19 cellular contexts compared by ENCODE assay signal in the genomic region with DNA sequence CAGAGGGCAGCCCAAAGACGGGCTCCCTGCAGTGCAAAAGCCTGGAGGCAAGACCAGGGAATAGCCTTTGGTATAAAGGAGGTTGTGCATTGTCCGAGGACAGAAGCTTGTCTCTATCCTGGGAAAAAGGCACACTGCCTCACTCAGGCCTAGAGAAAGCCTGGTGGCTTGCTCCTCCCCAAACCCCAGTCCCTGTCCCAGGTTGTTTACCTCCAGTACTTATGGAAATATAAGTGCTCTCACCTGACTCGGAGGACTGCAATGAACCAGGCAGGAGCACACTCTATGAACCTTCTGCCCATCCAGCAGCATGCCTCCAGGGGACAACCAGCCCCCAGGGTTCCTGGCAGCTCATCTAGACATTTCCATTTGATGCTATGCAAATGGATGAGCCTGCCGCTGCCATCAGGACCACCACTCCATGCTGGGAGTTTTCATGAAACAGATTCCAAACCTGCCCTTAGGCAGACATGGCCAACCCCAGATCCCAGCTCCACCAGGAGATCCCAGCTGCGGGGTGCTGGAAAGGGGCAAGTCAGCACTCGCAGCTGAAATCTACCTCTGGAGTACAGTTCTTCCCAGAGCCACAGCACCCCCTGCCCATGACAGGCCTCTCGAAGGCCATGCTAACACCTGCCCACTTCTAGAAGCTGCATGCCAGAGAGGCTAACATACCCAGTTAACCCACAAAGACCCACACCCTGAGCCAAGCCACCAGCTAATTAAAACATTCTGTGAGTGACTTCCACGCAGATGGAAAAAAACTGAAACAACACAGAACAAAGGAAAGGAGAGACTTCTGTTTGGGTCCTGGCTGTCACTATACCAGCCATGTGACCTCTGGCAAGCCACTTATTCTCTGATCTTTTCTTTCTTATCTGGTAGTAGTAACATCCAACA.
A peak's percentile ranks its signal among the peaks of the same experiment; 100 is the strongest.
DNase-seq lines count a peak whose midpoint lies in the region; ATAC-seq and TF ChIP-seq lines count a peak whose summit lies in the region.
"Had no signal": no experiment of that assay in that cellular context is flagged by ENCODE, and none has a peak within 500 bp of the region (broad histone marks: within the 10 kb centered on the region; RNA-seq: fewer than 3 reads in every experiment).

No MANE protein-coding gene starts in this region.

- no peak overlapping the region for H3K4me3 Mint-ChIP-seq in activated CD4-positive, alpha-beta T cell treated with anti-CD3 and anti-CD28 coated beads, Interleukin-2, amount 10 ng/mL, durations not matched to agents 24 days and 14 days
- H3K4me3 Mint-ChIP-seq: activated B cell treated with CpG ODN at 0.5 μM for 24 hours; activated naive CD4-positive, alpha-beta T cell treated with anti-CD3 and anti-CD28 coated beads, Interleukin-2, amount 10 ng/mL, durations not matched to agents 7 days and 5 days; endodermal cell; mesothelial cell of epicardium; stimulated activated memory B cell treated with anti-CD40 and anti-IgM and Interleukin-4, amounts not matched to agents 10 μg/mL and 1 μg/mL and 100 μg/mL, for 72 hours had no signal

- H2AFZ ChIP-seq in smooth muscle cell (ENCODE audit: low read depth): no peak overlapping the region

- H3K4me3 ChIP-seq in heart left ventricle: no peak overlapping the region
- H3K4me3 ChIP-seq in coronary artery: no peak overlapping the region
- H3K4me3 ChIP-seq in smooth muscle cell: no peak overlapping the region
- no peak overlapping the region for H3K4me3 ChIP-seq in adrenal gland
- H3K4me3 ChIP-seq: MG63, skin epidermis had no signal

- H3K9me3 ChIP-seq in heart left ventricle: no peaks in the 10 kb centered on the region
- no peaks in the 10 kb centered on the region for H3K9me3 ChIP-seq in smooth muscle cell (replicated peaks; ENCODE audit: low read depth)
- no peaks in the 10 kb centered on the region for H3K9me3 ChIP-seq in adrenal gland (replicated peaks in 1 of 3)
- H3K9me3 ChIP-seq: MG63 had no signal

- H3K36me3 ChIP-seq in heart left ventricle (no peaks in the 10 kb centered on the region), smooth muscle cell (ENCODE audit: low read depth) (no peaks in the 10 kb centered on the region), adrenal gland (replicated peaks in 1 of 2) (no peaks in the 10 kb centered on the region)
- H3K36me3 ChIP-seq: MG63 had no signal

- H3K79me2 ChIP-seq in smooth muscle cell (ENCODE audit: low read depth): no peaks in the 10 kb centered on the region

- intact Hi-C loops in left ventricle myocardium superior (cut with micrococcal nuclease) (no loop called here), heart left ventricle (cut with DNase I) (loop anchor here in 1 of 10 donors (2.0 kb wide), 1 partner anchor 15 kb away; no protein-coding TSS in a partner anchor), adrenal gland (cut with DNase I) (no loop called here)
- intact Hi-C loops in activated CD4-positive, alpha-beta T cell treated with anti-CD3 and anti-CD28 coated beads, Interleukin-2, amount 10 ng/mL, durations not matched to agents 24 days and 14 days (cut with micrococcal nuclease): no loop called here

- H3K27me3 ChIP-seq in heart left ventricle (no peaks in the 10 kb centered on the region), smooth muscle cell (ENCODE audit: low read depth) (no peaks in the 10 kb centered on the region), adrenal gland (no peaks in the 10 kb centered on the region)
- H3K27me3 ChIP-seq: MG63 had no signal

- TF ChIP-seq CTCF in heart left ventricle (IDR thresholded peaks at IDR 0.05) (no peak), coronary artery (IDR thresholded peaks at IDR 0.05) (no peak), smooth muscle cell (IDR thresholded peaks at IDR 0.05; ENCODE audit: borderline replicate concordance, insufficient read depth, poor library complexity, severe bottlenecking) (no peak), adrenal gland (IDR thresholded peaks at IDR 0.05) (no peak)

- H3K9me3 Mint-ChIP-seq in activated CD4-positive, alpha-beta T cell treated with anti-CD3 and anti-CD28 coated beads, Interleukin-2, amount 10 ng/mL, durations not matched to agents 24 days and 14 days: no peaks in the 10 kb centered on the region
- H3K9me3 Mint-ChIP-seq: activated B cell treated with CpG ODN at 0.5 μM for 24 hours; activated naive CD4-positive, alpha-beta T cell treated with anti-CD3 and anti-CD28 coated beads, Interleukin-2, amount 10 ng/mL, durations not matched to agents 7 days and 5 days; endodermal cell; mesothelial cell of epicardium had no signal

- no peak overlapping the region for H3K4me2 ChIP-seq in smooth muscle cell

- H3F3A ChIP-seq in smooth muscle cell (ENCODE audit: low read depth): no peaks in the 10 kb centered on the region

- no peaks in the 10 kb centered on the region for H3K27me3 Mint-ChIP-seq in activated CD4-positive, alpha-beta T cell treated with anti-CD3 and anti-CD28 coated beads, Interleukin-2, amount 10 ng/mL, durations not matched to agents 24 days and 14 days

- H3K27ac ChIP-seq in heart left ventricle (peak overlapping the region in 2 of 12 donors; percentile 50 to 58), coronary artery (peak overlapping the region; percentile 70 to 81), smooth muscle cell (ENCODE audit: low read depth) (peak overlapping the region; percentile 51), adrenal gland (peak overlapping the region in 1 of 5 donors; percentile 41)
- H3K27ac ChIP-seq: skin epidermis had no signal

- peaks cover 2 to 28% (median 16%) of the 10 kb centered on the region in 12 donors for H3K4me1 ChIP-seq in heart left ventricle
- peaks cover 4% of the 10 kb centered on the region for H3K4me1 ChIP-seq in smooth muscle cell (ENCODE audit: low read depth)
- peaks cover 0 to 6% of the 10 kb centered on the region in 2 donors for H3K4me1 ChIP-seq in adrenal gland (replicated peaks in 1 of 2)

- no peak overlapping the region for H3K27ac Mint-ChIP-seq in activated CD4-positive, alpha-beta T cell treated with anti-CD3 and anti-CD28 coated beads, Interleukin-2, amount 10 ng/mL, durations not matched to agents 24 days and 14 days
- H3K27ac Mint-ChIP-seq: activated B cell treated with CpG ODN at 0.5 μM for 24 hours; activated naive CD4-positive, alpha-beta T cell treated with anti-CD3 and anti-CD28 coated beads, Interleukin-2, amount 10 ng/mL, durations not matched to agents 7 days and 5 days; endodermal cell; mesothelial cell of epicardium; stimulated activated memory B cell treated with anti-CD40 and anti-IgM and Interleukin-4, amounts not matched to agents 10 μg/mL and 1 μg/mL and 100 μg/mL, for 72 hours had no signal

- no peak overlapping the region for H3K9ac ChIP-seq in smooth muscle cell (ENCODE audit: low read depth)

- H3K36me3 Mint-ChIP-seq in activated CD4-positive, alpha-beta T cell treated with anti-CD3 and anti-CD28 coated beads, Interleukin-2, amount 10 ng/mL, durations not matched to agents 24 days and 14 days (ENCODE audit: low read depth): no peaks in the 10 kb centered on the region
- H3K36me3 Mint-ChIP-seq: activated naive CD4-positive, alpha-beta T cell treated with anti-CD3 and anti-CD28 coated beads, Interleukin-2, amount 10 ng/mL, durations not matched to agents 7 days and 5 days; mesothelial cell of epicardium; stimulated activated memory B cell treated with anti-CD40 and anti-IgM and Interleukin-4, amounts not matched to agents 10 μg/mL and 1 μg/mL and 100 μg/mL, for 72 hours had no signal

- DNase-seq in left ventricle myocardium superior: no peak
- no peak for DNase-seq in heart left ventricle
- peak; percentile 98 for DNase-seq in NCI-H345 (lab: John Stamatoyannopoulos, UW)
- DNase-seq in coronary artery (ENCODE audit: low spot score): peak; percentile 70
- no peak for DNase-seq in smooth muscle cell (lab: John Stamatoyannopoulos, UW; ENCODE audit: unreplicated experiment)
- no peak for DNase-seq in activated CD4-positive, alpha-beta T cell treated with anti-CD3 and anti-CD28 coated beads, Interleukin-2, amount 10 ng/mL, durations not matched to agents 24 days and 14 days
- no peak for DNase-seq in adrenal gland
- DNase-seq: activated B cell treated with CpG ODN at 0.5 μM for 24 hours; activated CD8-positive, alpha-beta memory T cell treated with anti-CD3 and anti-CD28 coated beads, Interleukin-2, amount 50 U/mL, for 4 hours; activated naive CD4-positive, alpha-beta T cell treated with anti-CD3 and anti-CD28 coated beads, Interleukin-2, amount 10 ng/mL, durations not matched to agents 7 days and 5 days; central memory CD4-positive, alpha-beta T cell; endodermal cell; MG63; NCI-H226; occipital lobe had no signal

- ATAC-seq in left ventricle myocardium superior (peak; percentile 2), heart left ventricle (no peak), HG02973 (IDR thresholded peaks at IDR 0.05; ENCODE audit: unreplicated experiment) (no peak)
- ATAC-seq: stimulated activated memory B cell treated with anti-CD40 and anti-IgM and Interleukin-4, amounts not matched to agents 10 μg/mL and 1 μg/mL and 100 μg/mL, for 72 hours had no signal

- H4K20me1 ChIP-seq in smooth muscle cell (ENCODE audit: low read depth): no peaks in the 10 kb centered on the region

- WGBS in heart left ventricle, 4 donors: 70 to 83% (median 80%) methylated on average over 7 to 8 of the region's 8 CpGs
- 71% methylated on average over 8 of the region's 8 CpGs for WGBS in smooth muscle cell (ENCODE audit: low lambda C conversion rate)
- 81 to 93% (median 88%) methylated on average over 3 to 8 of the region's 8 CpGs for WGBS in adrenal gland, 4 donors

- no peaks in the 10 kb centered on the region for H3K4me1 Mint-ChIP-seq in activated CD4-positive, alpha-beta T cell treated with anti-CD3 and anti-CD28 coated beads, Interleukin-2, amount 10 ng/mL, durations not matched to agents 24 days and 14 days
- H3K4me1 Mint-ChIP-seq: activated B cell treated with CpG ODN at 0.5 μM for 24 hours; activated naive CD4-positive, alpha-beta T cell treated with anti-CD3 and anti-CD28 coated beads, Interleukin-2, amount 10 ng/mL, durations not matched to agents 7 days and 5 days; stimulated activated memory B cell treated with anti-CD40 and anti-IgM and Interleukin-4, amounts not matched to agents 10 μg/mL and 1 μg/mL and 100 μg/mL, for 72 hours had no signal

- TF ChIP-seq POLR2A in heart left ventricle (IDR thresholded peaks at IDR 0.05) (no peak), adrenal gland (IDR thresholded peaks at IDR 0.05) (no peak)

Comparison
In these comparisons a context has a peak if more than half of its experiments do, and no peak if none do; other contexts are left out.
1. DNase-seq: peak in NCI-H345 (single experiment) and coronary artery (single experiment); none in left ventricle myocardium superior (single experiment), heart left ventricle (0 of 5), smooth muscle cell (single experiment), activated CD4-positive, alpha-beta T cell treated with anti-CD3 and anti-CD28 coated beads, Interleukin-2, amount 10 ng/mL, durations not matched to agents 24 days and 14 days (single experiment) and adrenal gland (0 of 7).